Comparison of ENCODE assay signal across 2 cellular contexts in genomic region chr9:137110911-137111787, GRCh38.
TF ChIP-seq lines count a peak whose summit lies in the region.

No MANE protein-coding gene starts in this region.

TF ChIP-seq in HepG2, 621 proteins besides CTCF, POLR2A, EP300 and RAD21 (continues in another document):
- TF ChIP-seq HNF4A (CRISPR knock-in tag; IDR thresholded peaks at IDR 0.05) (peak; percentile 46), MED13 (CRISPR knock-in tag; IDR thresholded peaks at IDR 0.05) (0 out of 2 replicates have a peak, but pooled peaks have one; percentile 8), RARA (CRISPR knock-in tag; IDR thresholded peaks at IDR 0.05) (peak; percentile 75), LCORL (IDR thresholded peaks at IDR 0.05) (no peak), LCORL (CRISPR knock-in tag; IDR thresholded peaks at IDR 0.05) (peak; percentile 37; the same call in 1 of the 2 replicates), ZSCAN25 (CRISPR knock-in tag; IDR thresholded peaks at IDR 0.05) (peak; percentile 97), GPN1 (CRISPR knock-in tag; IDR thresholded peaks at IDR 0.05; ENCODE audit: borderline replicate concordance) (no peak), ZNF230 (CRISPR knock-in tag; IDR thresholded peaks at IDR 0.05) (no peak), ZNF546 (CRISPR knock-in tag; conservative IDR thresholded peaks at IDR 0.05) (0 out of 2 replicates have a peak, but pooled peaks have one; percentile 13), HCFC1 (IDR thresholded peaks at IDR 0.05; ENCODE audit: low read depth, low read length) (no peak), PHF21A (CRISPR knock-in tag; IDR thresholded peaks at IDR 0.05) (peak; percentile 65; the same call in 1 of the 2 replicates), NCOA2 (CRISPR knock-in tag; IDR thresholded peaks at IDR 0.05) (no peak), ZNF550 (CRISPR knock-in tag; IDR thresholded peaks at IDR 0.05; ENCODE audit: borderline replicate concordance) (no peak), GATAD2A (CRISPR knock-in tag; IDR thresholded peaks at IDR 0.05) (0 out of 2 replicates have a peak, but pooled peaks have one; percentile 6), NR2F1 (CRISPR knock-in tag; IDR thresholded peaks at IDR 0.05) (peak in 1 of 2 experiments; percentile 41; a peak in 1 of 4 replicates), ZNF598 (CRISPR knock-in tag; IDR thresholded peaks at IDR 0.05; ENCODE audit: borderline replicate concordance) (peak; percentile 27; the same call in 1 of the 2 replicates), CREM (IDR thresholded peaks at IDR 0.05) (0 out of 2 replicates have a peak, but pooled peaks have one; percentile 12), CREM (CRISPR knock-in tag; IDR thresholded peaks at IDR 0.05) (no peak), ZNF256 (CRISPR knock-in tag; conservative IDR thresholded peaks at IDR 0.05) (no peak), HNRNPH1 (optimal IDR thresholded peaks at IDR 0.05; ENCODE audit: low read depth, low read length) (no peak), ZSCAN21 (CRISPR knock-in tag; IDR thresholded peaks at IDR 0.05; ENCODE audit: borderline replicate concordance) (no peak), NR2F6 (IDR thresholded peaks at IDR 0.05) (peak; percentile 76), NR2F6 (CRISPR knock-in tag; IDR thresholded peaks at IDR 0.05) (peak; percentile 65), ISL2 (CRISPR knock-in tag; IDR thresholded peaks at IDR 0.05) (no peak), NR2F2 (IDR thresholded peaks at IDR 0.05; ENCODE audit: borderline replicate concordance, low read depth) (peak; percentile 50), NONO (IDR thresholded peaks at IDR 0.05) (no peak), NONO (CRISPR knock-in tag; conservative IDR thresholded peaks at IDR 0.05) (no peak)
- TF ChIP-seq, protein P1, sequence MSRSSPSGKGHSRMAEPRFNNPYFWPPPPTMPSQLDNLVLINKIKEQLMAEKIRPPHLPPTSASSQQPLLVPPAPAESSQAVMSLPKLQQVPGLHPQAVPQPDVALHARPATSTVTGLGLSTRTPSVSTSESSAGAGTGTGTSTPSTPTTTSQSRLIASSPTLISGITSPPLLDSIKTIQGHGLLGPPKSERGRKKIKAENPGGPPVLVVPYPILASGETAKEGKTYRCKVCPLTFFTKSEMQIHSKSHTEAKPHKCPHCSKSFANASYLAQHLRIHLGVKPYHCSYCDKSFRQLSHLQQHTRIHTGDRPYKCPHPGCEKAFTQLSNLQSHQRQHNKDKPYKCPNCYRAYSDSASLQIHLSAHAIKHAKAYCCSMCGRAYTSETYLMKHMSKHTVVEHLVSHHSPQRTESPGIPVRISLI (CRISPR knock-in tag; IDR thresholded peaks at IDR 0.05; ENCODE audit: borderline replicate concordance): peak; percentile 64; the same call in 1 of the 2 replicates
- TF ChIP-seq, protein P2, sequence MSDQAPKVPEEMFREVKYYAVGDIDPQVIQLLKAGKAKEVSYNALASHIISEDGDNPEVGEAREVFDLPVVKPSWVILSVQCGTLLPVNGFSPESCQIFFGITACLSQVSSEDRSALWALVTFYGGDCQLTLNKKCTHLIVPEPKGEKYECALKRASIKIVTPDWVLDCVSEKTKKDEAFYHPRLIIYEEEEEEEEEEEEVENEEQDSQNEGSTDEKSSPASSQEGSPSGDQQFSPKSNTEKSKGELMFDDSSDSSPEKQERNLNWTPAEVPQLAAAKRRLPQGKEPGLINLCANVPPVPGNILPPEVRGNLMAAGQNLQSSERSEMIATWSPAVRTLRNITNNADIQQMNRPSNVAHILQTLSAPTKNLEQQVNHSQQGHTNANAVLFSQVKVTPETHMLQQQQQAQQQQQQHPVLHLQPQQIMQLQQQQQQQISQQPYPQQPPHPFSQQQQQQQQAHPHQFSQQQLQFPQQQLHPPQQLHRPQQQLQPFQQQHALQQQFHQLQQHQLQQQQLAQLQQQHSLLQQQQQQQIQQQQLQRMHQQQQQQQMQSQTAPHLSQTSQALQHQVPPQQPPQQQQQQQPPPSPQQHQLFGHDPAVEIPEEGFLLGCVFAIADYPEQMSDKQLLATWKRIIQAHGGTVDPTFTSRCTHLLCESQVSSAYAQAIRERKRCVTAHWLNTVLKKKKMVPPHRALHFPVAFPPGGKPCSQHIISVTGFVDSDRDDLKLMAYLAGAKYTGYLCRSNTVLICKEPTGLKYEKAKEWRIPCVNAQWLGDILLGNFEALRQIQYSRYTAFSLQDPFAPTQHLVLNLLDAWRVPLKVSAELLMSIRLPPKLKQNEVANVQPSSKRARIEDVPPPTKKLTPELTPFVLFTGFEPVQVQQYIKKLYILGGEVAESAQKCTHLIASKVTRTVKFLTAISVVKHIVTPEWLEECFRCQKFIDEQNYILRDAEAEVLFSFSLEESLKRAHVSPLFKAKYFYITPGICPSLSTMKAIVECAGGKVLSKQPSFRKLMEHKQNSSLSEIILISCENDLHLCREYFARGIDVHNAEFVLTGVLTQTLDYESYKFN (CRISPR knock-in tag; conservative IDR thresholded peaks at IDR 0.05): peak; percentile 76
- TF ChIP-seq, protein P3, sequence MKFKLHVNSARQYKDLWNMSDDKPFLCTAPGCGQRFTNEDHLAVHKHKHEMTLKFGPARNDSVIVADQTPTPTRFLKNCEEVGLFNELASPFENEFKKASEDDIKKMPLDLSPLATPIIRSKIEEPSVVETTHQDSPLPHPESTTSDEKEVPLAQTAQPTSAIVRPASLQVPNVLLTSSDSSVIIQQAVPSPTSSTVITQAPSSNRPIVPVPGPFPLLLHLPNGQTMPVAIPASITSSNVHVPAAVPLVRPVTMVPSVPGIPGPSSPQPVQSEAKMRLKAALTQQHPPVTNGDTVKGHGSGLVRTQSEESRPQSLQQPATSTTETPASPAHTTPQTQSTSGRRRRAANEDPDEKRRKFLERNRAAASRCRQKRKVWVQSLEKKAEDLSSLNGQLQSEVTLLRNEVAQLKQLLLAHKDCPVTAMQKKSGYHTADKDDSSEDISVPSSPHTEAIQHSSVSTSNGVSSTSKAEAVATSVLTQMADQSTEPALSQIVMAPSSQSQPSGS (CRISPR knock-in tag; IDR thresholded peaks at IDR 0.05): no peak
- TF ChIP-seq, protein P4, sequence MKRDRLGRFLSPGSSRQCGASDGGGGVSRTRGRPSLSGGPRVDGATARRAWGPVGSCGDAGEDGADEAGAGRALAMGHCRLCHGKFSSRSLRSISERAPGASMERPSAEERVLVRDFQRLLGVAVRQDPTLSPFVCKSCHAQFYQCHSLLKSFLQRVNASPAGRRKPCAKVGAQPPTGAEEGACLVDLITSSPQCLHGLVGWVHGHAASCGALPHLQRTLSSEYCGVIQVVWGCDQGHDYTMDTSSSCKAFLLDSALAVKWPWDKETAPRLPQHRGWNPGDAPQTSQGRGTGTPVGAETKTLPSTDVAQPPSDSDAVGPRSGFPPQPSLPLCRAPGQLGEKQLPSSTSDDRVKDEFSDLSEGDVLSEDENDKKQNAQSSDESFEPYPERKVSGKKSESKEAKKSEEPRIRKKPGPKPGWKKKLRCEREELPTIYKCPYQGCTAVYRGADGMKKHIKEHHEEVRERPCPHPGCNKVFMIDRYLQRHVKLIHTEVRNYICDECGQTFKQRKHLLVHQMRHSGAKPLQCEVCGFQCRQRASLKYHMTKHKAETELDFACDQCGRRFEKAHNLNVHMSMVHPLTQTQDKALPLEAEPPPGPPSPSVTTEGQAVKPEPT (CRISPR knock-in tag; IDR thresholded peaks at IDR 0.05; ENCODE audit: low read depth): no peak

TF ChIP-seq in HEK293, 187 proteins besides CTCF, POLR2A, EP300 and RAD21:
- TF ChIP-seq BCL11A (tag by site-specific recombination; IDR thresholded peaks at IDR 0.05; ENCODE audit: low read depth) (peak; percentile 59; the same call in 1 of the 2 replicates), BCL11B (tag by site-specific recombination; IDR thresholded peaks at IDR 0.05; ENCODE audit: low read depth) (peak; percentile 35; the same call in 1 of the 2 replicates), ZNF701 (tag by site-specific recombination; IDR thresholded peaks at IDR 0.05) (no peak), ZNF529 (tag by site-specific recombination; IDR thresholded peaks at IDR 0.05; ENCODE audit: insufficient replicate concordance) (no peak)
TF ChIP-seq in HEK293: peak in this region for 2.
